ENCODE assay signal across 9 cellular contexts in the genomic region with DNA sequence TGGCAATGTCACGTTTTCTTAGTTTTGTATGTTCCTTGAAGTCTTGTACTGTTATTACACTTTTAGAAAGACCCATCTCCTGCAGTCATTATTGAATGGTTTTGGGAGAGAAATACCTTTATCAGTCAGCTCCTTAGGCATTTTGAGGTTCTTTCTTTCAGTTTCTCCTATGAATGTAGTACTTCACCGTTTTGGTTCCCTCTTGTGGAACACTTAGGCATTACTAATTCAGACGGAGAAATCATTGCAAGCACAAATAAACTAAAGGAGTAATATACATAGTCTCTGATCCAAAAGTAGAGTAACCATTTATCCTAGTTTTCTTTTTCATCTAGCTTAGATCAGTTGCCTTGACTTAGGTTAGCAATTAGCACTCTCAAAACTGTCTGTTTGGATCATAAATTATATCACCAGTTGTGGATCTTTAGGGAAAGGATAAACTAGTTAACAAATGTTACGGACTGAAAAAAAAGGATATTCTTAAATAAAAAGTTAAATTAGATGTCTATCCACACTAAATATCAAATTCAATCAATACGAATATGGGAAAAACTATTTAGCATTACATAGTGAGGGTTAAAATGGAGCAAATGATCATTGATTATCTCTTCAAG.
A peak's percentile ranks its signal among the peaks of the same experiment; 100 is the strongest.
DNase-seq lines count a peak whose midpoint lies in the region; ATAC-seq and TF ChIP-seq lines count a peak whose summit lies in the region.
"Had no signal": no experiment of that assay in that cellular context is flagged by ENCODE, and none has a peak within 500 bp of the region (broad histone marks: within the 10 kb centered on the region; RNA-seq: fewer than 3 reads in every experiment).

No MANE protein-coding gene starts in this region.

- no peak overlapping the region for H3K27ac Mint-ChIP-seq in mesothelial cell of epicardium
- H3K27ac Mint-ChIP-seq in effector memory CD8-positive, alpha-beta T cell: no peak overlapping the region

- peak overlapping the region; percentile 29 for H3K27ac ChIP-seq in HL-60 (replicated peaks)

- TF ChIP-seq CTCF in HL-60 (IDR thresholded peaks at IDR 0.05; ENCODE audit: insufficient read depth, low read length) (no peak), mesothelial cell of epicardium (IDR thresholded peaks at IDR 0.05; ENCODE audit: unreplicated experiment) (peak; percentile 81)

- H3K4me3 Mint-ChIP-seq in mesothelial cell of epicardium: peak overlapping the region; percentile 13
- H3K4me3 Mint-ChIP-seq in effector memory CD8-positive, alpha-beta T cell: no peak overlapping the region
- H3K4me3 Mint-ChIP-seq: central memory CD8-positive, alpha-beta T cell had no signal

- H3K4me1 Mint-ChIP-seq in mesothelial cell of epicardium: peaks cover 4% of the 10 kb centered on the region
- H3K4me1 Mint-ChIP-seq in effector memory CD8-positive, alpha-beta T cell (ENCODE audit: low read depth in 2 of 2): no peaks in the 10 kb centered on the region
- H3K4me1 Mint-ChIP-seq: central memory CD8-positive, alpha-beta T cell had no signal

- no peaks in the 10 kb centered on the region for H3K27me3 ChIP-seq in HL-60 (ENCODE audit: insufficient read depth, poor library complexity, severe bottlenecking)

- no peaks in the 10 kb centered on the region for H3K36me3 Mint-ChIP-seq in mesothelial cell of epicardium
- H3K36me3 Mint-ChIP-seq in effector memory CD8-positive, alpha-beta T cell (ENCODE audit: insufficient read depth): no peaks in the 10 kb centered on the region

- H3K9me3 Mint-ChIP-seq in mesothelial cell of epicardium: peaks cover 7% of the 10 kb centered on the region
- peaks cover 12% of the 10 kb centered on the region in 2 donors for H3K9me3 Mint-ChIP-seq in effector memory CD8-positive, alpha-beta T cell

- H3K4me3 ChIP-seq in HL-60 (replicated peaks; ENCODE audit: insufficient read depth, low read length): no peak overlapping the region

- H3K27me3 Mint-ChIP-seq in mesothelial cell of epicardium (ENCODE audit: low read depth): no peaks in the 10 kb centered on the region
- no peaks in the 10 kb centered on the region for H3K27me3 Mint-ChIP-seq in effector memory CD8-positive, alpha-beta T cell
- H3K27me3 Mint-ChIP-seq: central memory CD8-positive, alpha-beta T cell had no signal

- in situ Hi-C loops in SK-MEL-5 (cut with HindIII; ENCODE audit: low pct_unique_long_range_greater_than_20kb, low sequenced_read_pairs): no loop called here
- in situ Hi-C loops in G401 (cut with HindIII; ENCODE audit: low sequenced_read_pairs): no loop called here

- peak; percentile 96 for ATAC-seq in GM18868 (IDR thresholded peaks at IDR 0.05; ENCODE audit: unreplicated experiment)
- no peak for ATAC-seq in effector memory CD8-positive, alpha-beta T cell (replicated peaks)

- DNase-seq in HL-60 (ENCODE audit: low read depth in 1 of 2, low spot score in 1 of 2) (peak in 1 of 2 experiments; percentile 5), SK-MEL-5 (ENCODE audit: low read depth, low spot score) (peak; percentile 66), mesothelial cell of epicardium (ENCODE audit: low spot score in 2 of 2, unreplicated experiment in 2 of 2) (no peak), DMS153 treated with DMSO at 0.1 percent for 48 hours (lab: John Stamatoyannopoulos, UW; ENCODE audit: unreplicated experiment) (no peak), hepatic stellate cell (ENCODE audit: low spot score) (no peak), G401 (ENCODE audit: low spot score) (no peak)
- no peak for DNase-seq in effector memory CD8-positive, alpha-beta T cell
